14 cellular contexts compared by ENCODE assay signal in genomic region chr9:110031511-110032173, GRCh38.
A peak's percentile ranks its signal among the peaks of the same experiment; 100 is the strongest.
DNase-seq lines count a peak whose midpoint lies in the region; ATAC-seq and TF ChIP-seq lines count a peak whose summit lies in the region.
"Had no signal": no experiment of that assay in that cellular context is flagged by ENCODE, and none has a peak within 500 bp of the region (broad histone marks: within the 10 kb centered on the region; RNA-seq: fewer than 3 reads in every experiment).

No MANE protein-coding gene starts in this region.

- no peak for TF ChIP-seq CTCF in fibroblast of lung (conservative IDR thresholded peaks at IDR 0.05 in 1 of 2, IDR thresholded peaks at IDR 0.05 in 1 of 2; ENCODE audit: low read depth in 1 of 2, low read length in 2 of 2)

- no peaks in the 10 kb centered on the region for H4K20me1 ChIP-seq in fibroblast of lung (ENCODE audit: control insufficient read depth, extremely low read depth, insufficient read depth, low read length)

- H2AFZ ChIP-seq in fibroblast of lung (ENCODE audit: low read length): no peak overlapping the region

- H3K27ac Mint-ChIP-seq in effector memory CD8-positive, alpha-beta T cell: no peak overlapping the region
- H3K27ac Mint-ChIP-seq: activated CD4-positive, alpha-beta T cell treated with anti-CD3 and anti-CD28 coated beads, Interleukin-2, amount 10 ng/mL, durations not matched to agents 24 days and 14 days; immature natural killer cell had no signal

- H3K79me2 ChIP-seq in fibroblast of lung (ENCODE audit: control insufficient read depth, insufficient read depth, low read length): no peaks in the 10 kb centered on the region

- H3K4me3 ChIP-seq in fibroblast of lung (replicated peaks in 1 of 4; ENCODE audit: control extremely low read depth in 1 of 4, insufficient read depth in 1 of 4, low read depth in 3 of 4, low read length in 4 of 4): no peak overlapping the region

- H3K27me3 Mint-ChIP-seq in effector memory CD8-positive, alpha-beta T cell: peaks cover 0 to 25% of the 10 kb centered on the region in 2 donors
- H3K27me3 Mint-ChIP-seq: CD4-positive, alpha-beta T cell had no signal

- H3K36me3 Mint-ChIP-seq in effector memory CD8-positive, alpha-beta T cell (ENCODE audit: insufficient read depth): no peaks in the 10 kb centered on the region
- H3K36me3 Mint-ChIP-seq: immature natural killer cell had no signal

- peak; percentile 45 for DNase-seq in GM03348 (ENCODE audit: low spot score)
- DNase-seq in fibroblast of lung (ENCODE audit: low read depth in 2 of 2): peak; percentile 58 to 94
- DNase-seq in pulmonary artery endothelial cell (ENCODE audit: low read depth, low spot score): peak; percentile 69
- DNase-seq in NCI-H2107 treated with DMSO at 0.1 percent for 48 hours (lab: John Stamatoyannopoulos, UW; ENCODE audit: unreplicated experiment): no peak
- DNase-seq in effector memory CD8-positive, alpha-beta T cell: no peak
- no peak for DNase-seq in foreskin melanocyte
- DNase-seq: activated CD4-positive, alpha-beta T cell treated with anti-CD3 and anti-CD28 coated beads, Interleukin-2, amount 10 ng/mL, durations not matched to agents 24 days and 14 days; CD4-positive, alpha-beta T cell; erythroblast; immature natural killer cell; Kasumi-1; right cardiac atrium had no signal

- ATAC-seq in SK-N-SH treated with all-trans-retinoic acid at 6 μM for 48 hours (peak; percentile 69), GM19035 (IDR thresholded peaks at IDR 0.05; ENCODE audit: unreplicated experiment) (no peak)
- no peak for ATAC-seq in effector memory CD8-positive, alpha-beta T cell (replicated peaks)
- ATAC-seq: right cardiac atrium had no signal

- no peaks in the 10 kb centered on the region for H3K9me3 ChIP-seq in fibroblast of lung (ENCODE audit: control insufficient read depth, insufficient read depth, low read depth, low read length)

- peak overlapping the region; percentile 46 for H3K4me2 ChIP-seq in fibroblast of lung (ENCODE audit: extremely low read depth, insufficient read depth, low read length)

- H3K36me3 ChIP-seq in fibroblast of lung (ENCODE audit: control insufficient read depth, insufficient read depth, low read length): no peaks in the 10 kb centered on the region

- no peaks in the 10 kb centered on the region for H3K9me3 Mint-ChIP-seq in effector memory CD8-positive, alpha-beta T cell
- H3K9me3 Mint-ChIP-seq: activated CD4-positive, alpha-beta T cell treated with anti-CD3 and anti-CD28 coated beads, Interleukin-2, amount 10 ng/mL, durations not matched to agents 24 days and 14 days; CD4-positive, alpha-beta T cell had no signal

- H3K27me3 ChIP-seq in fibroblast of lung (ENCODE audit: control insufficient read depth, insufficient read depth, low read length): no peaks in the 10 kb centered on the region

- H3K4me1 Mint-ChIP-seq in effector memory CD8-positive, alpha-beta T cell (ENCODE audit: low read depth in 2 of 2): peaks cover 0 to 3% of the 10 kb centered on the region in 2 donors
- H3K4me1 Mint-ChIP-seq: immature natural killer cell had no signal

- no peak overlapping the region for H3K4me3 Mint-ChIP-seq in effector memory CD8-positive, alpha-beta T cell
- H3K4me3 Mint-ChIP-seq: activated CD4-positive, alpha-beta T cell treated with anti-CD3 and anti-CD28 coated beads, Interleukin-2, amount 10 ng/mL, durations not matched to agents 24 days and 14 days; CD4-positive, alpha-beta T cell; immature natural killer cell had no signal

- H3K9ac ChIP-seq in fibroblast of lung (ENCODE audit: insufficient read depth, low read length): no peak overlapping the region

- peak overlapping the region; percentile 58 for H3K27ac ChIP-seq in fibroblast of lung (ENCODE audit: insufficient read depth, low read length)

- H3K4me1 ChIP-seq in fibroblast of lung (ENCODE audit: control insufficient read depth, extremely low read depth, insufficient read depth, low read length): peaks cover 51% of the 10 kb centered on the region

TF ChIP-seq in SK-N-SH treated with all-trans-retinoic acid at 6 μM for 48 hours, 23 proteins besides CTCF, POLR2A, EP300 and RAD21:
- no peak for TF ChIP-seq ZNF8 (CRISPR knock-in tag; IDR thresholded peaks at IDR 0.05)

Comparison
In these comparisons a context has a peak if more than half of its experiments do, and no peak if none do; other contexts are left out.
1. DNase-seq: peak in GM03348 (single experiment), fibroblast of lung (2 of 2) and pulmonary artery endothelial cell (single experiment); none in NCI-H2107 treated with DMSO at 0.1 percent for 48 hours (single experiment), effector memory CD8-positive, alpha-beta T cell (0 of 3) and foreskin melanocyte (single experiment).